ENCODE assay signal across 17 cellular contexts in the genomic region with DNA sequence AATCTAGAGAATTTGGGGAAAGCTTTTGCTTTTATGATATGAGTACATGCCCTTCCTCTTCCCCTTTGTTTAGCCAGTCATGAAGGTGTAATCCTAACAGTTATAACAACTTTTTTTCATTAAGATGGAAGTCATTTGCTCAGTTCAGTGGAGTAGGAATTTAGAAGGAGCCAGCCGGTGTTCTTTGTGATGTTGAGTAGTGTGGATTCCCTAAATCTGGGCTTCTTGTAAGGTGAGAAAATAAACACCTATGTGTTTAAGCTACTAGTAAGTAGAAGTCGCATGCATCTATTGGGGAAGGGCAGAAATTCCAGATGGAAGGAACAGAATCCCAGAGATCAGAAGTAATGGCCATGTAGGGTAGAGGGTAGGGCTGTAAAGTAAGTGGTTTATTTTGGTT. TPM values are rescaled to one million over a fixed set of nuclear protein-coding genes. Genes with fewer than 3 reads are reported as not detected.
A peak's percentile ranks its signal among the peaks of the same experiment; 100 is the strongest.
DNase-seq lines count a peak whose midpoint lies in the region; ATAC-seq and TF ChIP-seq lines count a peak whose summit lies in the region.
"Had no signal": no experiment of that assay in that cellular context is flagged by ENCODE, and none has a peak within 500 bp of the region (broad histone marks: within the 10 kb centered on the region; RNA-seq: fewer than 3 reads in every experiment).

No MANE protein-coding gene starts in this region.

- no peaks in the 10 kb centered on the region for H3K9me2 ChIP-seq in Loucy (replicated peaks; ENCODE audit: low read depth, low read length)

- H3K4me1 ChIP-seq in Loucy (ENCODE audit: insufficient read depth, low read length, poor library complexity, severe bottlenecking) (peaks cover 3% of the 10 kb centered on the region), endodermal cell (ENCODE audit: control insufficient read depth, insufficient read depth, low read length) (no peaks in the 10 kb centered on the region), mesendoderm (ENCODE audit: control insufficient read depth, low read depth, low read length) (no peaks in the 10 kb centered on the region), body of pancreas (no peaks in the 10 kb centered on the region)
- H3K4me1 ChIP-seq: A549, Caco-2 had no signal

- H3K4me1 Mint-ChIP-seq in endodermal cell, result peaks cover 11% of the 10 kb centered on the region
- H3K4me1 Mint-ChIP-seq: IgD-negative memory B cell had no signal

- no peak overlapping the region for H4K5ac ChIP-seq in mesendoderm (ENCODE audit: low read length)

- H3K9ac ChIP-seq in Loucy (ENCODE audit: low read depth, low read length, poor library complexity, severe bottlenecking) (no peak overlapping the region), endodermal cell (ENCODE audit: extremely low read depth, low read length, poor library complexity, severe bottlenecking) (no peak overlapping the region), mesendoderm (ENCODE audit: low read length) (no peak overlapping the region)

- H4K20me1 ChIP-seq in Loucy (ENCODE audit: insufficient read depth, low read length, poor library complexity, severe bottlenecking), result no peaks in the 10 kb centered on the region

- H3K9me3 ChIP-seq in Loucy (ENCODE audit: insufficient read depth, low read depth, low read length) (no peaks in the 10 kb centered on the region), endodermal cell (ENCODE audit: control insufficient read depth, low read length) (peaks cover 3% of the 10 kb centered on the region), body of pancreas (no peaks in the 10 kb centered on the region)
- H3K9me3 ChIP-seq: A549, Caco-2 had no signal

- no peak overlapping the region for H3K23ac ChIP-seq in mesendoderm (ENCODE audit: low read length)

- DNase-seq in ELF-1 (ENCODE audit: low read depth, low spot score), result peak; percentile 22
- DNase-seq in endodermal cell, result peak; percentile 66
- DNase-seq in mesendoderm, result peak; percentile 33
- no peak for DNase-seq in foreskin melanocyte
- DNase-seq in NK-92 (lab: John Stamatoyannopoulos, UW; ENCODE audit: unreplicated experiment), result no peak
- no peak for DNase-seq in body of pancreas
- DNase-seq: AML-193; Caco-2; CD4-positive, alpha-beta T cell; GDM1; GOT3 had no signal

- TF ChIP-seq CTCF in Loucy (conservative IDR thresholded peaks at IDR 0.05; ENCODE audit: low read length), result no peak
- TF ChIP-seq CTCF in endodermal cell (conservative IDR thresholded peaks at IDR 0.05), result no peak
- TF ChIP-seq CTCF in body of pancreas (IDR thresholded peaks at IDR 0.05), result no peak

- intact Hi-C loops in body of pancreas (cut with DNase I), result no loop called here

- H2AFZ ChIP-seq in Loucy (ENCODE audit: low read length), result peak overlapping the region; percentile 40; the same call in 1 of the 2 replicates

- no peaks in the 10 kb centered on the region for H3K36me3 Mint-ChIP-seq in endodermal cell (ENCODE audit: low read depth)
- H3K36me3 Mint-ChIP-seq: IgD-negative memory B cell had no signal

- H2BK120ac ChIP-seq in mesendoderm (ENCODE audit: low read depth, low read length), result no peak overlapping the region

- no peak for TF ChIP-seq POLR2A in body of pancreas (IDR thresholded peaks at IDR 0.05)

- no peaks in the 10 kb centered on the region for H3K79me2 ChIP-seq in Loucy (ENCODE audit: insufficient read depth, low read length)
- H3K79me2 ChIP-seq in mesendoderm (ENCODE audit: control insufficient read depth, insufficient read depth, low read length), result no peaks in the 10 kb centered on the region

- no peak overlapping the region for H3K4me3 Mint-ChIP-seq in endodermal cell
- H3K4me3 Mint-ChIP-seq: CD4-positive, alpha-beta T cell; IgD-negative memory B cell had no signal

- H3K27ac Mint-ChIP-seq in endodermal cell, result no peak overlapping the region
- H3K27ac Mint-ChIP-seq: CD4-positive, alpha-beta T cell; IgD-negative memory B cell had no signal

- H3K27me3 Mint-ChIP-seq in endodermal cell (ENCODE audit: insufficient read depth), result peaks cover 3% of the 10 kb centered on the region
- H3K27me3 Mint-ChIP-seq: CD4-positive, alpha-beta T cell; IgD-negative memory B cell had no signal

- no peaks in the 10 kb centered on the region for H3F3A ChIP-seq in Loucy (ENCODE audit: low read depth)

- no peak overlapping the region for H2AK5ac ChIP-seq in mesendoderm (ENCODE audit: low read length)

- H2BK5ac ChIP-seq in mesendoderm (ENCODE audit: low read length), result no peak overlapping the region

- no peak overlapping the region for H3K56ac ChIP-seq in mesendoderm (ENCODE audit: low read length)

- H2BK15ac ChIP-seq in mesendoderm (replicated peaks; ENCODE audit: low read depth), result no peak overlapping the region

- H3K27me3 ChIP-seq in Loucy (ENCODE audit: insufficient read depth, low read length, poor library complexity, severe bottlenecking), result no peaks in the 10 kb centered on the region
- H3K27me3 ChIP-seq in endodermal cell (ENCODE audit: control insufficient read depth, insufficient read depth, low read length, poor library complexity, severe bottlenecking), result no peaks in the 10 kb centered on the region
- H3K27me3 ChIP-seq in mesendoderm (ENCODE audit: insufficient read depth, low read length, poor library complexity), result no peaks in the 10 kb centered on the region
- no peaks in the 10 kb centered on the region for H3K27me3 ChIP-seq in body of pancreas

- H4K8ac ChIP-seq in mesendoderm (ENCODE audit: low read depth, low read length), result no peak overlapping the region

- H3K18ac ChIP-seq in mesendoderm (ENCODE audit: low read length), result no peak overlapping the region

- ATAC-seq in body of pancreas, result no peak
- ATAC-seq: A549, HepG2 had no signal

- no peak overlapping the region for H3K4me3 ChIP-seq in Loucy (ENCODE audit: low read length, poor library complexity, severe bottlenecking)
- no peak overlapping the region for H3K4me3 ChIP-seq in endodermal cell (ENCODE audit: low read length)
- H3K4me3 ChIP-seq in mesendoderm (ENCODE audit: low read length), result no peak overlapping the region
- H3K4me3 ChIP-seq in body of pancreas, result no peak overlapping the region
- H3K4me3 ChIP-seq: A549 had no signal

- H3K27ac ChIP-seq in endodermal cell (ENCODE audit: low read depth, low read length), result no peak overlapping the region
- H3K27ac ChIP-seq in mesendoderm (ENCODE audit: low read depth, low read length), result no peak overlapping the region
- H3K27ac ChIP-seq in body of pancreas, result no peak overlapping the region
- H3K27ac ChIP-seq: 22Rv1, A549, C4-2B had no signal

- WGBS in endodermal cell (ENCODE audit: insufficient coverage in 1 of 2, insufficient read length in 1 of 2), 2 experiments, result 73 to 79% methylated on average over 2 of the region's 2 CpGs
- no CpG with 5 or more reads among the region's 2 CpGs for WGBS in mesendoderm (ENCODE audit: extremely low coverage, insufficient coverage, low lambda C conversion rate)
- 71 to 75% methylated on average over 2 of the region's 2 CpGs for WGBS in body of pancreas, 2 donors

- no peaks in the 10 kb centered on the region for H3K79me1 ChIP-seq in mesendoderm (ENCODE audit: low read length)

- H3K36me3 ChIP-seq in Loucy (ENCODE audit: insufficient read depth, low read length), result no peaks in the 10 kb centered on the region
- H3K36me3 ChIP-seq in endodermal cell (ENCODE audit: control insufficient read depth, insufficient read depth, low read length), result no peaks in the 10 kb centered on the region
- no peaks in the 10 kb centered on the region for H3K36me3 ChIP-seq in mesendoderm (ENCODE audit: control insufficient read depth, insufficient read depth, low read length)
- H3K36me3 ChIP-seq in body of pancreas (replicated peaks in 1 of 2; ENCODE audit: insufficient read depth in 1 of 2, low read depth in 2 of 2), result no peaks in the 10 kb centered on the region

- no peak overlapping the region for H3K4me2 ChIP-seq in Loucy (ENCODE audit: low read depth, low read length, poor library complexity, severe bottlenecking)
- H3K4me2 ChIP-seq in mesendoderm (ENCODE audit: low read length), result no peak overlapping the region
- H3K4me2 ChIP-seq: A549 had no signal

- no peak overlapping the region for H3K4ac ChIP-seq in mesendoderm (ENCODE audit: low read depth, low read length)

- H3K9me3 Mint-ChIP-seq in endodermal cell, result peaks cover 4% of the 10 kb centered on the region
- H3K9me3 Mint-ChIP-seq: CD4-positive, alpha-beta T cell had no signal

RNA-seq across cellular contexts. Expression of gene CNTLN, which starts 13.6 kb away (rescaled TPM):
- total RNA-seq in endodermal cell (10 to 100 TPM; 12.4 to 13.7 TPM), body of pancreas (10 to 100 TPM in 1 of 2 donors, 1 to 10 TPM in 1; 7.3 to 11.2 TPM)
- 11.6 TPM for polyA plus RNA-seq in endodermal cell (2013, experiment 1 of 2)
- 11.3 TPM for polyA plus RNA-seq in endodermal cell (2013, experiment 2 of 2)
- 8.6 TPM for polyA plus RNA-seq in mesendoderm (2013, experiment 1 of 2)
- 8.6 TPM for polyA plus RNA-seq in mesendoderm (2013, experiment 2 of 2)

Comparison
In these comparisons a context has a peak if more than half of its experiments do, and no peak if none do; other contexts are left out.
1. DNase-seq: peak in ELF-1 (single experiment), endodermal cell (single experiment) and mesendoderm (single experiment); none in foreskin melanocyte (single experiment), NK-92 (single experiment) and body of pancreas (0 of 4).